1 cellular context compared by ENCODE assay signal in the genomic region with DNA sequence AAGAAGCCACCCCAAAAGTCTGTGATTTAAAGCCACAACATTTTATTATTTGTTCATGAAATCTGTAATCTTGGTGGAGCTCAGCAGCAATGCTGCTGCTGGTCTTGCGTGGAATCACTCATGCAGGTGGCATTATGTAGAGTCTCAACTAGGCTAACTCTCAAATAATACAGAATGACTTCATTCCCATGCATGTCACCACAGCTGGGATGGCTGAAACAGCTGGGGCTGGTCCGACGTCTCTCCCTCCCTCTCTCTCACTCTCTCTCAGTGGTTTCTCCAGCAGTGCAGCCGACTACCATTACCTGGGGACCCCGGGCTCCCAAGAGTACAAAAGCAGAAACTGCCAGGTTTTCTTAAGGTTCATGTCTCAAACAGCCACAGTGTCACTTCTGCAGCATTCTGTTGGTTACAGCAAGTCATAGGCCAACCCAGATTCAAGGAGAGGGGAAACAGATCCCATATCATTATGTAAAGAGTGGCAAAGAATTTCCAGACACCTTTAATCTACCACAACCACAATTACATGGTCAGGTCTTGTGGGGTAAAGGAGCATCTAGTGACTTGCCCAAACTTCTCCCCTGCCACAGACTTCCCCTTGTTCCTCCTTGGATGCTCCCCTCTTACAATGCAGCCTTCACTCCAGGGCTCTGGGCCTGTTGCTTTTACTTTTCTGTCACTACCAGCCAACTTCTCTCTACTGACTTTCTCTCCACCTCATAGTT.
TF ChIP-seq lines count a peak whose summit lies in the region.

No MANE protein-coding gene starts in this region.

TF ChIP-seq in IMR-90, 13 proteins besides CTCF, POLR2A, EP300 and RAD21 (continued from another document):
- TF ChIP-seq, protein P1, sequence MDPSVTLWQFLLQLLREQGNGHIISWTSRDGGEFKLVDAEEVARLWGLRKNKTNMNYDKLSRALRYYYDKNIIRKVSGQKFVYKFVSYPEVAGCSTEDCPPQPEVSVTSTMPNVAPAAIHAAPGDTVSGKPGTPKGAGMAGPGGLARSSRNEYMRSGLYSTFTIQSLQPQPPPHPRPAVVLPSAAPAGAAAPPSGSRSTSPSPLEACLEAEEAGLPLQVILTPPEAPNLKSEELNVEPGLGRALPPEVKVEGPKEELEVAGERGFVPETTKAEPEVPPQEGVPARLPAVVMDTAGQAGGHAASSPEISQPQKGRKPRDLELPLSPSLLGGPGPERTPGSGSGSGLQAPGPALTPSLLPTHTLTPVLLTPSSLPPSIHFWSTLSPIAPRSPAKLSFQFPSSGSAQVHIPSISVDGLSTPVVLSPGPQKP (IDR thresholded peaks at IDR 0.05; ENCODE audit: borderline replicate concordance, low read depth, low read length), result no peak
- TF ChIP-seq MAZ (IDR thresholded peaks at IDR 0.05; ENCODE audit: borderline replicate concordance, low read depth, low read length) (no peak), MAFK (IDR thresholded peaks at IDR 0.05; ENCODE audit: low read depth, low read length) (no peak), RFX5 (IDR thresholded peaks at IDR 0.05; ENCODE audit: low read depth, low read length) (no peak), SMC3 (IDR thresholded peaks at IDR 0.05; ENCODE audit: low read depth, low read length) (no peak), RCOR1 (IDR thresholded peaks at IDR 0.05; ENCODE audit: insufficient replicate concordance, low read length) (no peak), FOS (IDR thresholded peaks at IDR 0.05; ENCODE audit: low read depth, low read length) (no peak), MXI1 (IDR thresholded peaks at IDR 0.05; ENCODE audit: borderline replicate concordance, low read depth, low read length) (no peak), NFE2L2 (IDR thresholded peaks at IDR 0.05; ENCODE audit: low read depth, low read length) (no peak), BHLHE40 (IDR thresholded peaks at IDR 0.05; ENCODE audit: low read depth, low read length) (no peak), CHD1 (IDR thresholded peaks at IDR 0.05; ENCODE audit: low read depth, low read length) (no peak), CEBPB (IDR thresholded peaks at IDR 0.05; ENCODE audit: low read depth, low read length) (no peak)
